8 cellular contexts compared by ENCODE assay signal in the genomic region with DNA sequence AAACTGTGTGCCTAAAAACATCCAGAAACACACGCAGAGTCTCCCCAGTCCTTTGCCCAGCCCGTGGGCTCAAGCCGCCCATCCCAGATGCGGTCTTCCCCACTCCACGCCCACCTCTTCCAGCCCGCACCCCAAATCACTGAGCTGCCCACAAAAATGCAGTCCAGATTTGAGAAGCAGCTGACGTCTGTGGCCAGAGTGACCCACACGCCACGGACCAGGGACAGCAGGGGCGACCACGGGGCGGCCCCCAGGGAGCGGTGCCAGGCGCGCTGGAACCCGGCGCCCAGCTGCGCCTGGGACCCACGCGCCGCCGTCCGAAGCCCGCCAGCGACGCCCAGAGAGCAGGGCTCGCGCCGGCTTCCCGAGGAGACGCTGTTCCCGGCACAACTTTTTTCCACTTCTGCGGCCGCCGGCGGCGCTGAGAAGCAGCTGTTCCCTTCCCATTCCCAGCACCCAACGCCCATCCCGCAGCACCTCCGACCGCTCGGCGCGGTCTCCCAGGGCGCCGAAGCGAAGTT. TPM values are rescaled to one million over a fixed set of nuclear protein-coding genes. Genes with fewer than 3 reads are reported as not detected.
DNase-seq lines count a peak whose midpoint lies in the region; ATAC-seq and TF ChIP-seq lines count a peak whose summit lies in the region.

No MANE protein-coding gene starts in this region.

- H3K4me1 ChIP-seq in heart right ventricle (peaks cover 0 to 37% (median 17%) of the 10 kb centered on the region in 9 donors), ovary (ENCODE audit: insufficient read depth) (peaks cover 15% of the 10 kb centered on the region)

- ATAC-seq in GM21619 (IDR thresholded peaks at IDR 0.05; ENCODE audit: unreplicated experiment) (peak; percentile 31), heart right ventricle (peak; percentile 36 to 71 (median 54))

- H3K36me3 Mint-ChIP-seq in IgD-negative memory B cell = peaks cover 7% of the 10 kb centered on the region
- peaks cover 2% of the 10 kb centered on the region for H3K36me3 Mint-ChIP-seq in activated naive CD8-positive, alpha-beta T cell

- peak overlapping the region in 2 of 3 donors; percentile 45 to 72 for H3K27ac Mint-ChIP-seq in IgD-negative memory B cell
- no peak overlapping the region for H3K27ac Mint-ChIP-seq in activated naive CD8-positive, alpha-beta T cell

- H3K9me3 Mint-ChIP-seq in IgD-negative memory B cell = no peaks in the 10 kb centered on the region
- no peaks in the 10 kb centered on the region for H3K9me3 Mint-ChIP-seq in activated naive CD8-positive, alpha-beta T cell (ENCODE audit: low read depth)

- peak; percentile 68 for DNase-seq in ELF-1 (ENCODE audit: low read depth, low spot score)
- peak; percentile 53 to 70 for DNase-seq in heart right ventricle
- peak; percentile 66 to 83 (median 74) for DNase-seq in ovary
- no peak for DNase-seq in activated gamma-delta T cell treated with Interleukin-2 at 50 U/mL for 16 hours
- no peak for DNase-seq in NOMO-1 treated with DMSO at 0.1 percent for 48 hours (lab: John Stamatoyannopoulos, UW; ENCODE audit: unreplicated experiment)

- H3K27me3 ChIP-seq in heart right ventricle (peaks cover 0 to 28% (median 0%) of the 10 kb centered on the region in 7 donors), ovary (no peaks in the 10 kb centered on the region)

- WGBS in heart right ventricle, 2 donors = 1% methylated on average over 41 to 47 of the region's 47 CpGs
- WGBS in ovary, 3 donors = 0 to 1% (median 0%) methylated on average over 11 to 47 of the region's 47 CpGs

- TF ChIP-seq CTCF in heart right ventricle (IDR thresholded peaks at IDR 0.05) (peak in 4 of 9 donors; percentile 17 to 41 (median 36)), ovary (IDR thresholded peaks at IDR 0.05) (no peak)

- peak overlapping the region; percentile 86 to 95 (median 91) for H3K4me3 Mint-ChIP-seq in IgD-negative memory B cell
- H3K4me3 Mint-ChIP-seq in activated naive CD8-positive, alpha-beta T cell = peak overlapping the region; percentile 80

- H3K4me3 ChIP-seq in heart right ventricle = peak overlapping the region; percentile 70 to 89 (median 80)
- H3K4me3 ChIP-seq in ovary = peak overlapping the region; percentile 64

- H3K36me3 ChIP-seq in heart right ventricle (peaks cover 0 to 4% (median 0%) of the 10 kb centered on the region in 9 donors), ovary (no peaks in the 10 kb centered on the region)

- no peak for TF ChIP-seq POLR2A in ovary (IDR thresholded peaks at IDR 0.05)

- no peak for TF ChIP-seq EP300 in ovary (IDR thresholded peaks at IDR 0.05)

- H3K9me3 ChIP-seq in heart right ventricle (no peaks in the 10 kb centered on the region), ovary (no peaks in the 10 kb centered on the region)

- H3K4me1 Mint-ChIP-seq in IgD-negative memory B cell = peaks cover 12 to 26% (median 19%) of the 10 kb centered on the region in 3 donors
- peaks cover 16% of the 10 kb centered on the region for H3K4me1 Mint-ChIP-seq in activated naive CD8-positive, alpha-beta T cell (ENCODE audit: low read depth)

- H3K27me3 Mint-ChIP-seq in IgD-negative memory B cell = no peaks in the 10 kb centered on the region
- H3K27me3 Mint-ChIP-seq in activated naive CD8-positive, alpha-beta T cell = peaks cover 39% of the 10 kb centered on the region

- H3K27ac ChIP-seq in heart right ventricle = peak overlapping the region; percentile 76 to 96 (median 94)
- H3K27ac ChIP-seq in ovary = peak overlapping the region; percentile 98 to 99

- intact Hi-C loops in heart right ventricle (cut with DNase I) (loop anchor here in 8 of 10 donors (5.0 to 10.0 kb wide), 7 partner anchors 96 to 267 kb away; no protein-coding TSS in a partner anchor), ovary (cut with DNase I) (no loop called here)

RNA-seq across cellular contexts. Expression of gene LHFPL2, which starts 0.7 kb away (rescaled TPM):
- polyA plus RNA-seq in IgD-negative memory B cell (9.1 TPM), heart right ventricle (1 to 10 TPM; 2.4 to 5.7 TPM), ovary (10 to 100 TPM; 20.3 to 41.5 TPM)
- total RNA-seq in heart right ventricle (10 to 100 TPM in 1 of 10 donors, 1 to 10 TPM in 9; 3.8 to 14.9 (median 5.1) TPM), ovary (10 to 100 TPM; 21.5 to 45.1 (median 27.9) TPM)

Comparison
In these comparisons a context has a peak if more than half of its experiments do, and no peak if none do; other contexts are left out.
1. DNase-seq: peak in ELF-1 (single experiment), heart right ventricle (2 of 2) and ovary (5 of 5); none in activated gamma-delta T cell treated with Interleukin-2 at 50 U/mL for 16 hours (single experiment) and NOMO-1 treated with DMSO at 0.1 percent for 48 hours (single experiment).
2. intact Hi-C loops: an anchor here in heart right ventricle (5.0 to 10.0 kb wide); none called in ovary.